Comparison of ENCODE assay signal across 12 cellular contexts in genomic region chr3:13536832-13537231, GRCh38. TPM values are rescaled to one million over a fixed set of nuclear protein-coding genes. Genes with fewer than 3 reads are reported as not detected.
DNase-seq lines count a peak whose midpoint lies in the region; ATAC-seq, FAIRE-seq and TF ChIP-seq lines count a peak whose summit lies in the region.
"Had no signal": no experiment of that assay in that cellular context is flagged by ENCODE, and none has a peak within 500 bp of the region (broad histone marks: within the 10 kb centered on the region; RNA-seq: fewer than 3 reads in every experiment).

No MANE protein-coding gene starts in this region.

- H3K27ac ChIP-seq in RWPE2 (ENCODE audit: poor library complexity, severe bottlenecking) (peak overlapping the region; percentile 73), right cardiac atrium (ENCODE audit: low read length) (peak overlapping the region; percentile 6), thyroid gland (peak overlapping the region in 2 of 3 donors; percentile 22 to 24)

- no peak for FAIRE-seq in urothelium cell line (lab: Jason Lieb, UNC)
- FAIRE-seq: TTC549 had no signal

- WGBS in right cardiac atrium: 21% methylated on average over 8 of the region's 8 CpGs
- 20 to 25% methylated on average over 8 of the region's 8 CpGs for WGBS in thyroid gland, 2 donors

- H3K4me3 ChIP-seq in RWPE2 (ENCODE audit: severe bottlenecking) (no peak overlapping the region), right cardiac atrium (ENCODE audit: low read length) (no peak overlapping the region), thyroid gland (replicated peaks in 1 of 3) (no peak overlapping the region)

- H3K27ac Mint-ChIP-seq in activated naive CD8-positive, alpha-beta T cell: peak overlapping the region; percentile 46
- H3K27ac Mint-ChIP-seq in activated naive CD8-positive, alpha-beta T cell treated with anti-CD3 and anti-CD28 coated beads, Interleukin-2, amount 50 U/mL, for 24 hours: no peak overlapping the region

- peak overlapping the region; percentile 18 for H3K4me3 Mint-ChIP-seq in activated naive CD8-positive, alpha-beta T cell
- no peak overlapping the region for H3K4me3 Mint-ChIP-seq in activated naive CD8-positive, alpha-beta T cell treated with anti-CD3 and anti-CD28 coated beads, Interleukin-2, amount 50 U/mL, for 24 hours

- H3K9me3 ChIP-seq in RWPE2 (ENCODE audit: severe bottlenecking) (peaks cover 3% of the 10 kb centered on the region), right cardiac atrium (ENCODE audit: control insufficient read depth, low read length) (no peaks in the 10 kb centered on the region), thyroid gland (no peaks in the 10 kb centered on the region)

- H3K36me3 Mint-ChIP-seq in activated naive CD8-positive, alpha-beta T cell: peaks cover 4% of the 10 kb centered on the region
- peaks cover 2% of the 10 kb centered on the region for H3K36me3 Mint-ChIP-seq in activated naive CD8-positive, alpha-beta T cell treated with anti-CD3 and anti-CD28 coated beads, Interleukin-2, amount 50 U/mL, for 24 hours (ENCODE audit: low read depth)

- no peak for TF ChIP-seq POLR2A in thyroid gland (IDR thresholded peaks at IDR 0.05)

- H3K27me3 Mint-ChIP-seq in activated naive CD8-positive, alpha-beta T cell: peaks cover 1% of the 10 kb centered on the region
- peaks cover 18% of the 10 kb centered on the region for H3K27me3 Mint-ChIP-seq in activated naive CD8-positive, alpha-beta T cell treated with anti-CD3 and anti-CD28 coated beads, Interleukin-2, amount 50 U/mL, for 24 hours

- peaks cover 6% of the 10 kb centered on the region for H3K9me3 Mint-ChIP-seq in activated naive CD8-positive, alpha-beta T cell (ENCODE audit: low read depth)
- peaks cover 8% of the 10 kb centered on the region for H3K9me3 Mint-ChIP-seq in activated naive CD8-positive, alpha-beta T cell treated with anti-CD3 and anti-CD28 coated beads, Interleukin-2, amount 50 U/mL, for 24 hours

- H3K27me3 ChIP-seq in RWPE2 (ENCODE audit: insufficient read depth, poor library complexity, severe bottlenecking): no peaks in the 10 kb centered on the region
- H3K27me3 ChIP-seq in right cardiac atrium (ENCODE audit: control insufficient read depth, insufficient read depth): no peaks in the 10 kb centered on the region
- no peaks in the 10 kb centered on the region for H3K27me3 ChIP-seq in thyroid gland

- H3K4me1 Mint-ChIP-seq in activated naive CD8-positive, alpha-beta T cell (ENCODE audit: low read depth): peaks cover 9% of the 10 kb centered on the region
- peaks cover 7% of the 10 kb centered on the region for H3K4me1 Mint-ChIP-seq in activated naive CD8-positive, alpha-beta T cell treated with anti-CD3 and anti-CD28 coated beads, Interleukin-2, amount 50 U/mL, for 24 hours

- H3K4me1 ChIP-seq in RWPE2 (ENCODE audit: insufficient read depth, poor library complexity, severe bottlenecking) (peaks cover 33% of the 10 kb centered on the region), right cardiac atrium (ENCODE audit: control insufficient read depth, insufficient read depth, low read length) (peaks cover 19% of the 10 kb centered on the region), thyroid gland (peaks cover 0 to 5% of the 10 kb centered on the region in 2 donors)

- no peaks in the 10 kb centered on the region for H3K36me3 ChIP-seq in RWPE2 (ENCODE audit: low read depth)
- H3K36me3 ChIP-seq in thyroid gland: no peaks in the 10 kb centered on the region

- no peak for DNase-seq in activated naive CD8-positive, alpha-beta T cell treated with anti-CD3 and anti-CD28 coated beads, Interleukin-2, amount 50 U/mL, for 24 hours
- DNase-seq in RWPE2 (ENCODE audit: low spot score) (no peak), right cardiac atrium (peak in 1 of 3 donors; percentile 64), thyroid gland (no peak), urothelium cell line (ENCODE audit: low spot score) (no peak)
- DNase-seq: AML-193, NCI-H1436, OCI-M1 had no signal

- TF ChIP-seq CTCF in RWPE2 (IDR thresholded peaks at IDR 0.05; ENCODE audit: poor library complexity, severe bottlenecking) (no peak), thyroid gland (IDR thresholded peaks at IDR 0.05) (no peak)

- no peak for ATAC-seq in activated naive CD8-positive, alpha-beta T cell treated with anti-CD3 and anti-CD28 coated beads, Interleukin-2, amount 50 U/mL, for 24 hours
- no peak for ATAC-seq in RWPE2 (ENCODE audit: low read depth)
- no peak for ATAC-seq in right cardiac atrium
- no peak for ATAC-seq in HG03097 (IDR thresholded peaks at IDR 0.05; ENCODE audit: low FRiP score, unreplicated experiment)
- ATAC-seq in GM21423 (IDR thresholded peaks at IDR 0.05; ENCODE audit: unreplicated experiment): no peak

- intact Hi-C loops in right cardiac atrium (cut with DNase I): no loop called here
- intact Hi-C loops in thyroid gland (cut with DNase I): no loop called here

RNA-seq across cellular contexts. Expression of gene FBLN2, which starts 12.1 kb away (rescaled TPM):
- total RNA-seq in right cardiac atrium (100 to 1,000 TPM; 165 to 323 (median 258) TPM), thyroid gland (100 to 1,000 TPM in 1 of 4 donors, 10 to 100 TPM in 3; 75.7 to 159 (median 89.8) TPM)
- polyA plus RNA-seq in right cardiac atrium: 124 TPM

RNA-seq across cellular contexts. Expression of gene HDAC11, which starts 56.7 kb away (rescaled TPM):
- total RNA-seq in right cardiac atrium (10 to 100 TPM; 35.2 to 43.2 (median 40.0) TPM), thyroid gland (10 to 100 TPM; 18.8 to 47.5 (median 30.8) TPM)
- polyA plus RNA-seq in right cardiac atrium: 51.3 TPM

Comparison
In these comparisons a context has a peak if more than half of its experiments do, and no peak if none do; other contexts are left out.
1. H3K27ac ChIP-seq: peak in every context shown above with its lines; median percentile 73 in RWPE2; 23 in thyroid gland; 6 in right cardiac atrium.